ENCODE assay signal across 18 cellular contexts in the genomic region with DNA sequence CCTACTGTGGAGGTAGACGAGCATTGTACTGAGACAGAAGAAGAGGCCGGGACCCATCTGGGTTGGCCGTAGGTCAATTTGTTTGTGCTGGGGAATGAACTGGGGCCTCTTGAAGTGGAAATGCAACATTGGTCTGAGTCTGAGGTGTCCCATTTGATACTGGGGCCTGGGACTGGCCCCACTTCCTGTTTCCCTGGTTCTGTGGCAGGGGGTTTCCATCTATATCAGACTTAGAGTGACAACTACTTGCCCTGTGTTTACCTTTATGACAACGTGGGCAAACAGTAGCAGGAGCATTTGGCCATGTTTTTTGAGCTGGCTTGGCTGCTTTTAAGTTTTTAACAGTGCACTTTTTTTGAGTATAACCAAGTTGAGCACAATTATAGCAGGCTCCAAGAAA.
DNase-seq lines count a peak whose midpoint lies in the region; ATAC-seq, FAIRE-seq and TF ChIP-seq lines count a peak whose summit lies in the region.
"Had no signal": no experiment of that assay in that cellular context is flagged by ENCODE, and none has a peak within 500 bp of the region (broad histone marks: within the 10 kb centered on the region; RNA-seq: fewer than 3 reads in every experiment).

No MANE protein-coding gene starts in this region.

- peak overlapping the region; percentile 14; the same call in 1 of the 2 replicates for H3K4me2 ChIP-seq in OCI-LY3 (ENCODE audit: low read length)

- H3K4me1 ChIP-seq in OCI-LY3 (ENCODE audit: low read length): peaks cover 9% of the 10 kb centered on the region
- H3K4me1 ChIP-seq: HAP-1 had no signal

- DNase-seq in activated naive CD4-positive, alpha-beta T cell treated with anti-CD3 and anti-CD28 coated beads for 36 hours: peak; percentile 3
- DNase-seq in activated naive CD4-positive, alpha-beta T cell treated with anti-CD3 and anti-CD28 coated beads, Interleukin-2, amount 50 U/mL, for 16 hours: no peak
- DNase-seq in GM18507 (ENCODE audit: extremely low spot score, insufficient read length, low read depth) (no peak), omental fat pad (ENCODE audit: low spot score) (no peak)
- DNase-seq: C1 segment of cervical spinal cord; Calu3; CD4-positive, alpha-beta memory T cell; COR-L47; DMS53; DMS79 treated with DMSO at 0.1 percent for 48 hours; GF-D8; GOT3; HFFc6 had no signal

- no peak overlapping the region for H3K4me3 Mint-ChIP-seq in activated naive CD4-positive, alpha-beta T cell treated with anti-CD3 and anti-CD28 coated beads for 36 hours
- H3K4me3 Mint-ChIP-seq: CD4-positive, alpha-beta memory T cell; HFFc6 had no signal

- H4K20me1 ChIP-seq in OCI-LY3 (ENCODE audit: insufficient read depth, low read length): no peaks in the 10 kb centered on the region

- H3K27me3 ChIP-seq in OCI-LY3 (ENCODE audit: low read depth, low read length): no peaks in the 10 kb centered on the region

- no peak for ATAC-seq in HG02763 (IDR thresholded peaks at IDR 0.05; ENCODE audit: unreplicated experiment)
- no peak for ATAC-seq in omental fat pad (ENCODE audit: low FRiP score)

- CTCF ChIA-PET in activated naive CD4-positive, alpha-beta T cell treated with anti-CD3 and anti-CD28 coated beads for 36 hours (lab: Charles Lee): no interaction called here

- no peak overlapping the region for H3K27ac ChIP-seq in OCI-LY3 (ENCODE audit: low read length)

- H2AFZ ChIP-seq in OCI-LY3 (ENCODE audit: low read depth, low read length): no peak overlapping the region; the same call in 1 of the 2 replicates

- no peaks in the 10 kb centered on the region for H3K4me1 Mint-ChIP-seq in activated naive CD4-positive, alpha-beta T cell treated with anti-CD3 and anti-CD28 coated beads for 36 hours (ENCODE audit: low read depth)
- H3K4me1 Mint-ChIP-seq: CD4-positive, alpha-beta memory T cell had no signal

- H3K27me3 Mint-ChIP-seq in activated naive CD4-positive, alpha-beta T cell treated with anti-CD3 and anti-CD28 coated beads for 36 hours (ENCODE audit: low read depth): no peaks in the 10 kb centered on the region
- H3K27me3 Mint-ChIP-seq: CD4-positive, alpha-beta memory T cell had no signal

- H3K36me3 ChIP-seq in OCI-LY3 (replicated peaks; ENCODE audit: low read depth, low read length): no peaks in the 10 kb centered on the region
- H3K36me3 ChIP-seq: HAP-1 had no signal

- peak; percentile 65 for FAIRE-seq in GM18507 (lab: Jason Lieb, UNC)
- FAIRE-seq: GM12892, H54 had no signal

- H3K9ac ChIP-seq in OCI-LY3 (ENCODE audit: low read length): no peak overlapping the region

- H3K27ac Mint-ChIP-seq in activated naive CD4-positive, alpha-beta T cell treated with anti-CD3 and anti-CD28 coated beads for 36 hours: no peak overlapping the region
- H3K27ac Mint-ChIP-seq: CD4-positive, alpha-beta memory T cell; HFFc6 had no signal

- no peak overlapping the region for H3K4me3 ChIP-seq in OCI-LY3 (ENCODE audit: low read length)
- H3K4me3 ChIP-seq: HAP-1 had no signal

- H3K9me3 ChIP-seq in OCI-LY3 (ENCODE audit: insufficient read depth, low read length): no peaks in the 10 kb centered on the region
- H3K9me3 ChIP-seq: HAP-1 had no signal

- H3K36me3 Mint-ChIP-seq in activated naive CD4-positive, alpha-beta T cell treated with anti-CD3 and anti-CD28 coated beads for 36 hours (ENCODE audit: low read depth): peaks cover 1% of the 10 kb centered on the region
- H3K36me3 Mint-ChIP-seq: CD4-positive, alpha-beta memory T cell had no signal

- H3K9me3 Mint-ChIP-seq in activated naive CD4-positive, alpha-beta T cell treated with anti-CD3 and anti-CD28 coated beads for 36 hours: peaks cover 1% of the 10 kb centered on the region
- H3K9me3 Mint-ChIP-seq: CD4-positive, alpha-beta memory T cell; HFFc6 had no signal

- TF ChIP-seq CTCF in OCI-LY3 (IDR thresholded peaks at IDR 0.05; ENCODE audit: low read depth, low read length): no peak
- TF ChIP-seq CTCF in omental fat pad (IDR thresholded peaks at IDR 0.05): no peak

- intact Hi-C loops in activated naive CD4-positive, alpha-beta T cell treated with anti-CD3 and anti-CD28 coated beads for 36 hours (cut with micrococcal nuclease): no loop called here

- no peaks in the 10 kb centered on the region for H3K79me2 ChIP-seq in OCI-LY3 (ENCODE audit: low read length)
